In the genomic region with DNA sequence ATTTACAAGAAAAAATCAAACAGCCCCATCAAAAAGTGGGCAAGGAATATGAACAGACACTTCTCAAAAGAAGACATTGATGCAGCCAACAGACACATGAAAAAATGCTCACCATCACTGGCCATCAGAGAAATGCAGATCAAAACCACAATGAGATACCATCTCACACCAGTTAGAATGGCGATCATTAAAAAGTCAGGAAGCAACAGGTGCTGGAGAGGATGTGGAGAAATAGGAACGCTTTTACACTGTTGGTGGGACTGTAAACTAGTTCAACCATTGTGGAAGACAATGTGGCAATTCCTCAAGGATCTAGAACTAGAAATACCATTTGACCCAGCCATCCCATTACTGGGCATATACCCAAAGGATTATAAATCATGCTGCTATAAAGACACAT, we compare ENCODE assay signal across 1 cellular context. TPM values are rescaled to one million over a fixed set of nuclear protein-coding genes. Genes with fewer than 3 reads are reported as not detected.
"Had no signal": no experiment of that assay in that cellular context is flagged by ENCODE, and none has a peak within 500 bp of the region (broad histone marks: within the 10 kb centered on the region; RNA-seq: fewer than 3 reads in every experiment).

No MANE protein-coding gene starts in this region.

RNA-seq across cellular contexts. Expression of a gene that starts 6.7 kb away (rescaled TPM):
- polyA plus RNA-seq: naive thymus-derived CD8-positive, alpha-beta T cell had no signal
